Comparison of ENCODE assay signal across 23 cellular contexts in genomic region chr9:713046-713445, GRCh38.
DNase-seq lines count a peak whose midpoint lies in the region; ATAC-seq and TF ChIP-seq lines count a peak whose summit lies in the region.
"Had no signal": no experiment of that assay in that cellular context is flagged by ENCODE, and none has a peak within 500 bp of the region (broad histone marks: within the 10 kb centered on the region; RNA-seq: fewer than 3 reads in every experiment).

No MANE protein-coding gene starts in this region.

- in situ Hi-C loops in IMR-90 (cut with MboI; ENCODE audit: low sequenced_read_pairs), result no loop called here

- no peak for TF ChIP-seq POLR2A in IMR-90 (IDR thresholded peaks at IDR 0.05; ENCODE audit: low read depth, low read length)

- no peak overlapping the region for H3K4me3 ChIP-seq in IMR-90 (ENCODE audit: insufficient read depth, low read depth, low read length)
- H3K4me3 ChIP-seq in muscle layer of colon (ENCODE audit: low read depth in 1 of 2, low read length in 2 of 2), result peak overlapping the region in 1 of 2 donors; percentile 22
- H3K4me3 ChIP-seq: left lung had no signal

- no peak overlapping the region for H3K4me3 Mint-ChIP-seq in activated CD4-positive, alpha-beta memory T cell treated with anti-CD3 and anti-CD28 coated beads for 36 hours
- no peak overlapping the region for H3K4me3 Mint-ChIP-seq in activated CD4-positive, alpha-beta T cell treated with anti-CD3 and anti-CD28 coated beads for 36 hours
- H3K4me3 Mint-ChIP-seq: activated CD4-positive, alpha-beta memory T cell treated with anti-CD3 and anti-CD28 coated beads, Interleukin-2, amount 10 ng/mL, durations not matched to agents 7 days and 5 days; activated naive CD8-positive, alpha-beta T cell treated with anti-CD3 and anti-CD28 coated beads, Interleukin-2, amount 50 U/mL, for 24 hours; CD4-positive, alpha-beta T cell; dendritic cell treated with granulocyte-macrophage colony-stimulating factor and Interleukin-4, amounts not matched to agents 40 ng/mL and 50 ng/mL, for 4 days; H9; neural crest cell; stimulated activated naive B cell treated with anti-CD40 and anti-IgM and Interleukin-4, amounts not matched to agents 10 μg/mL and 1 μg/mL and 100 μg/mL, for 72 hours had no signal

- peaks cover 31 to 71% of the 10 kb centered on the region in 2 experiments for H3K79me1 ChIP-seq in IMR-90 (ENCODE audit: low read depth in 1 of 2, low read length in 2 of 2)

- H3K4ac ChIP-seq in IMR-90 (ENCODE audit: low read depth, low read length), result no peak overlapping the region

- no peaks in the 10 kb centered on the region for H3K9me3 ChIP-seq in IMR-90 (ENCODE audit: control insufficient read depth, insufficient read depth, low read length)
- no peaks in the 10 kb centered on the region for H3K9me3 ChIP-seq in muscle layer of colon (ENCODE audit: low read length)
- H3K9me3 ChIP-seq: left lung had no signal

- no peaks in the 10 kb centered on the region for H3K4me1 Mint-ChIP-seq in activated CD4-positive, alpha-beta memory T cell treated with anti-CD3 and anti-CD28 coated beads for 36 hours (ENCODE audit: low read depth)
- H3K4me1 Mint-ChIP-seq in activated CD4-positive, alpha-beta T cell treated with anti-CD3 and anti-CD28 coated beads for 36 hours, result no peaks in the 10 kb centered on the region

- H4K8ac ChIP-seq in IMR-90 (ENCODE audit: low read depth in 2 of 2, low read length in 2 of 2), result no peak overlapping the region

- TF ChIP-seq RAD21 in IMR-90 (IDR thresholded peaks at IDR 0.05; ENCODE audit: low read length), result no peak

- CTCF ChIA-PET in IMR-90 (lab: Yijun Ruan, JAX), result no interaction called here
- CTCF ChIA-PET in activated CD4-positive, alpha-beta memory T cell treated with anti-CD3 and anti-CD28 coated beads for 36 hours (lab: Charles Lee), result no interaction called here
- CTCF ChIA-PET in activated CD4-positive, alpha-beta T cell treated with anti-CD3 and anti-CD28 coated beads for 36 hours (lab: Charles Lee), result interaction anchor here (1.2 kb wide), 1 partner anchor 49 kb away, joined by 3 read pairs; no protein-coding TSS in a partner anchor

- H2AK5ac ChIP-seq in IMR-90 (ENCODE audit: low read depth, low read length), result no peak overlapping the region

- POLR2A ChIA-PET in IMR-90 (lab: Charles Lee; ENCODE audit: unreplicated experiment), result no interaction called here
- POLR2A ChIA-PET in activated CD4-positive, alpha-beta memory T cell treated with anti-CD3 and anti-CD28 coated beads for 36 hours (lab: Charles Lee), result no interaction called here
- POLR2A ChIA-PET in activated CD4-positive, alpha-beta T cell treated with anti-CD3 and anti-CD28 coated beads for 36 hours (lab: Charles Lee), result no interaction called here

- H3K9ac ChIP-seq in IMR-90 (ENCODE audit: low read depth, low read length) (no peak overlapping the region), muscle layer of colon (ENCODE audit: low read length) (no peak overlapping the region)

- BruUV-seq in IMR-90 (replicated peaks; lab: Mats Ljungman, UMichigan), result no TSS peak

- H2BK15ac ChIP-seq in IMR-90 (ENCODE audit: low read depth, low read length), result no peak overlapping the region

- no peak overlapping the region; the same call in 1 of the 2 replicates for H4K91ac ChIP-seq in IMR-90 (ENCODE audit: insufficient read depth, low read depth, low read length)

- H3K27me3 ChIP-seq in IMR-90 (ENCODE audit: control insufficient read depth, insufficient read depth, low read length) (no peaks in the 10 kb centered on the region), muscle layer of colon (ENCODE audit: control insufficient read depth in 1 of 2, insufficient read depth in 2 of 2, low read length in 2 of 2) (no peaks in the 10 kb centered on the region)
- H3K27me3 ChIP-seq: left lung had no signal

- H3K36me3 ChIP-seq in IMR-90 (ENCODE audit: control insufficient read depth, insufficient read depth, low read length) (peaks cover 27% of the 10 kb centered on the region), muscle layer of colon (ENCODE audit: insufficient read depth, low read length) (peaks cover 27% of the 10 kb centered on the region)

- no peak for TF ChIP-seq CTCF in IMR-90 (conservative IDR thresholded peaks at IDR 0.05; ENCODE audit: low read depth, low read length)

- peak overlapping the region; percentile 58 for H3K23ac ChIP-seq in IMR-90 (ENCODE audit: low read depth, low read length)

- H4K5ac ChIP-seq in IMR-90 (ENCODE audit: low read depth, low read length), result peak overlapping the region; percentile 41; the same call in 1 of the 2 replicates

- peak overlapping the region; percentile 46 for H3K4me2 ChIP-seq in IMR-90 (ENCODE audit: low read depth, low read length)

- H3K14ac ChIP-seq in IMR-90 (replicated peaks; ENCODE audit: low read depth, low read length), result peak overlapping the region; percentile 46; the same call in 1 of the 2 replicates

- H3K4me1 ChIP-seq in IMR-90 (ENCODE audit: control insufficient read depth, insufficient read depth, low read length) (peaks cover 18% of the 10 kb centered on the region), muscle layer of colon (ENCODE audit: insufficient read depth, low read length) (peaks cover 64% of the 10 kb centered on the region)

- dilution Hi-C loops in IMR-90 (cut with HindIII; ENCODE audit: low sequenced_read_pairs, unreplicated experiment), result no loop called here

- H4K20me1 ChIP-seq in IMR-90 (ENCODE audit: insufficient read depth, low read length), result no peaks in the 10 kb centered on the region

- WGBS in IMR-90 (ENCODE audit: extremely low coverage in 2 of 2, insufficient read length in 1 of 2), 2 experiments, result 67% methylated on average over 1 of the region's 5 CpGs; no CpG with 5 or more reads in 1 of the 2 experiments

- DNase-seq in IMR-90, result no peak
- peak in 2 of 49 donors; percentile 13 to 27 for DNase-seq in substantia nigra (lab: John Stamatoyannopoulos, UW)
- no peak for DNase-seq in effector CD4-positive, alpha-beta T cell
- no peak for DNase-seq in activated CD4-positive, alpha-beta memory T cell treated with anti-CD3 and anti-CD28 coated beads for 36 hours
- DNase-seq in activated CD4-positive, alpha-beta T cell treated with anti-CD3 and anti-CD28 coated beads for 36 hours, result no peak
- no peak for DNase-seq in DMS 273 treated with DMSO at 0.1 percent for 48 hours (lab: John Stamatoyannopoulos, UW)
- DNase-seq: activated CD4-positive, alpha-beta memory T cell treated with anti-CD3 and anti-CD28 coated beads, Interleukin-2, amount 10 ng/mL, durations not matched to agents 7 days and 5 days; activated CD4-positive, CD25-positive, alpha-beta regulatory T cell; activated gamma-delta T cell; activated naive CD8-positive, alpha-beta T cell treated with anti-CD3 and anti-CD28 coated beads, Interleukin-2, amount 50 U/mL, for 24 hours; CD4-positive, alpha-beta T cell; GF-D8; H9; KBM-7; left lung; NCI-H1694; NCI-H526 treated with DMSO at 0.1 percent for 48 hours; stimulated activated CD4-positive, alpha-beta T cell treated with anti-CD3 and anti-CD28 coated beads, Interleukin-2, amount 100 ng/mL, for 48 hours; stimulated activated naive B cell treated with anti-CD40 and anti-IgM and Interleukin-4, amounts not matched to agents 10 μg/mL and 1 μg/mL and 100 μg/mL, for 72 hours had no signal

- no peak overlapping the region for H3K56ac ChIP-seq in IMR-90 (ENCODE audit: extremely low read depth, insufficient read depth, low read length)

- ATAC-seq in IMR-90 (ENCODE audit: low read depth), result no peak
- no peak for ATAC-seq in activated CD4-positive, alpha-beta T cell treated with anti-CD3 and anti-CD28 coated beads for 36 hours
- ATAC-seq: activated naive CD8-positive, alpha-beta T cell treated with anti-CD3 and anti-CD28 coated beads, Interleukin-2, amount 50 U/mL, for 24 hours; left lung; stimulated activated naive B cell treated with anti-CD40 and anti-IgM and Interleukin-4, amounts not matched to agents 10 μg/mL and 1 μg/mL and 100 μg/mL, for 72 hours had no signal

- H2AFZ ChIP-seq in IMR-90 (replicated peaks; ENCODE audit: low read length, poor library complexity), result no peak overlapping the region

- no peak overlapping the region for H3K18ac ChIP-seq in IMR-90 (ENCODE audit: low read depth, low read length)

- 0 out of 2 replicates have a peak overlapping the region, but pooled peaks have one; percentile 14 for H2BK120ac ChIP-seq in IMR-90 (ENCODE audit: low read depth, low read length)

- H3K36me3 Mint-ChIP-seq in activated CD4-positive, alpha-beta memory T cell treated with anti-CD3 and anti-CD28 coated beads for 36 hours, result peaks cover 6% of the 10 kb centered on the region
- peaks cover 3% of the 10 kb centered on the region for H3K36me3 Mint-ChIP-seq in activated CD4-positive, alpha-beta T cell treated with anti-CD3 and anti-CD28 coated beads for 36 hours (ENCODE audit: low read depth)

- H3K27ac ChIP-seq in IMR-90 (ENCODE audit: insufficient read depth, low read length), result no peak overlapping the region; the same call in 1 of the 2 replicates
- H3K27ac ChIP-seq in angular gyrus (ENCODE audit: low read depth, low read length), result peak overlapping the region; percentile 47
- peak overlapping the region; percentile 35 for H3K27ac ChIP-seq in muscle layer of colon (ENCODE audit: low read depth, low read length)
- peak overlapping the region; percentile 28 for H3K27ac ChIP-seq in substantia nigra (ENCODE audit: low read depth, low read length, poor library complexity, severe bottlenecking)
- H3K27ac ChIP-seq: left lung had no signal

- H2AK9ac ChIP-seq in IMR-90 (replicated peaks; ENCODE audit: low read depth, low read length, poor library complexity), result peak overlapping the region; percentile 77

- H3K27me3 Mint-ChIP-seq in activated CD4-positive, alpha-beta memory T cell treated with anti-CD3 and anti-CD28 coated beads for 36 hours, result no peaks in the 10 kb centered on the region
- H3K27me3 Mint-ChIP-seq in activated CD4-positive, alpha-beta T cell treated with anti-CD3 and anti-CD28 coated beads for 36 hours, result peaks cover 15% of the 10 kb centered on the region
- H3K27me3 Mint-ChIP-seq: activated CD4-positive, alpha-beta memory T cell treated with anti-CD3 and anti-CD28 coated beads, Interleukin-2, amount 10 ng/mL, durations not matched to agents 7 days and 5 days had no signal

- no peak overlapping the region for H2BK20ac ChIP-seq in IMR-90 (ENCODE audit: low read depth, low read length)

- H3K27ac Mint-ChIP-seq in activated CD4-positive, alpha-beta memory T cell treated with anti-CD3 and anti-CD28 coated beads for 36 hours, result no peak overlapping the region
- no peak overlapping the region for H3K27ac Mint-ChIP-seq in activated CD4-positive, alpha-beta T cell treated with anti-CD3 and anti-CD28 coated beads for 36 hours
- H3K27ac Mint-ChIP-seq: activated CD4-positive, alpha-beta memory T cell treated with anti-CD3 and anti-CD28 coated beads, Interleukin-2, amount 10 ng/mL, durations not matched to agents 7 days and 5 days; activated naive CD8-positive, alpha-beta T cell treated with anti-CD3 and anti-CD28 coated beads, Interleukin-2, amount 50 U/mL, for 24 hours; CD4-positive, alpha-beta T cell; dendritic cell treated with granulocyte-macrophage colony-stimulating factor and Interleukin-4, amounts not matched to agents 40 ng/mL and 50 ng/mL, for 4 days; stimulated activated naive B cell treated with anti-CD40 and anti-IgM and Interleukin-4, amounts not matched to agents 10 μg/mL and 1 μg/mL and 100 μg/mL, for 72 hours had no signal

- intact Hi-C loops in IMR-90 (cut with micrococcal nuclease), result no loop called here
- intact Hi-C loops in activated CD4-positive, alpha-beta memory T cell treated with anti-CD3 and anti-CD28 coated beads for 36 hours (cut with micrococcal nuclease), result no loop called here
- intact Hi-C loops in activated CD4-positive, alpha-beta T cell treated with anti-CD3 and anti-CD28 coated beads for 36 hours (cut with DNase I, micrococcal nuclease), result no loop called here

- H3K9me3 Mint-ChIP-seq in activated CD4-positive, alpha-beta memory T cell treated with anti-CD3 and anti-CD28 coated beads for 36 hours, result no peaks in the 10 kb centered on the region
- H3K9me3 Mint-ChIP-seq in activated CD4-positive, alpha-beta T cell treated with anti-CD3 and anti-CD28 coated beads for 36 hours (ENCODE audit: low read depth), result no peaks in the 10 kb centered on the region
- H3K9me3 Mint-ChIP-seq: activated CD4-positive, alpha-beta memory T cell treated with anti-CD3 and anti-CD28 coated beads, Interleukin-2, amount 10 ng/mL, durations not matched to agents 7 days and 5 days; activated naive CD8-positive, alpha-beta T cell treated with anti-CD3 and anti-CD28 coated beads, Interleukin-2, amount 50 U/mL, for 24 hours; CD4-positive, alpha-beta T cell; dendritic cell treated with granulocyte-macrophage colony-stimulating factor and Interleukin-4, amounts not matched to agents 40 ng/mL and 50 ng/mL, for 4 days; H9; neural crest cell; stimulated activated naive B cell treated with anti-CD40 and anti-IgM and Interleukin-4, amounts not matched to agents 10 μg/mL and 1 μg/mL and 100 μg/mL, for 72 hours had no signal

- peaks cover 28% of the 10 kb centered on the region for H3K9me1 ChIP-seq in IMR-90 (ENCODE audit: insufficient read depth, low read length)

- H2BK5ac ChIP-seq in IMR-90 (ENCODE audit: low read depth, low read length, poor library complexity, severe bottlenecking), result no peak overlapping the region
